Comparison of ENCODE assay signal across 8 cellular contexts in genomic region chr4:88539322-88540068, GRCh38. TPM values are rescaled to one million over a fixed set of nuclear protein-coding genes. Genes with fewer than 3 reads are reported as not detected.
A peak's percentile ranks its signal among the peaks of the same experiment; 100 is the strongest.
DNase-seq lines count a peak whose midpoint lies in the region; ATAC-seq and TF ChIP-seq lines count a peak whose summit lies in the region.
"Not testable (repeated sequence)": the region's sequence is repeated elsewhere in the genome, so short reads cannot be mapped to it uniquely, and the experiment has no call there.

No MANE protein-coding gene starts in this region.

- POLR2A ChIA-PET in Panc1 (lab: Charles Lee) = not testable (repeated sequence)
- POLR2A ChIA-PET in activated CD8-positive, alpha-beta T cell treated with anti-CD3 and anti-CD28 coated beads, Interleukin-2, amount 10 ng/mL, durations not matched to agents 7 days and 5 days (lab: Charles Lee) = interaction anchor here (0.7 kb wide), 1 partner anchor 482 kb away, joined by 3 read pairs; no protein-coding TSS in a partner anchor

- in situ Hi-C loops in Panc1 (cut with HindIII; ENCODE audit: low pct_unique_long_range_greater_than_20kb, low sequenced_read_pairs); brain microvascular endothelial cell (cut with HindIII; ENCODE audit: low pct_ligation_motif_present, low sequenced_read_pairs): not testable (repeated sequence)

- not testable (repeated sequence) for H3K36me3 ChIP-seq in CD4-positive, CD25-positive, alpha-beta regulatory T cell (ENCODE audit: control insufficient read depth, insufficient read depth, low read length); Panc1 (ENCODE audit: control insufficient read depth, insufficient read depth, low read length); brain microvascular endothelial cell (replicated peaks); left ventricle myocardium inferior; osteoblast (ENCODE audit: insufficient read depth, low read length)

- not testable (repeated sequence) for BruUV-seq in Panc1 (replicated peaks; lab: Mats Ljungman, UMichigan)

- H3K9me3 Mint-ChIP-seq in CD4-positive, CD25-positive, alpha-beta regulatory T cell; activated CD8-positive, alpha-beta T cell treated with anti-CD3 and anti-CD28 coated beads, Interleukin-2, amount 10 ng/mL, durations not matched to agents 7 days and 5 days (ENCODE audit: insufficient read depth): not testable (repeated sequence)

- not testable (repeated sequence) for H3K4me3 Mint-ChIP-seq in CD4-positive, CD25-positive, alpha-beta regulatory T cell; activated CD8-positive, alpha-beta T cell treated with anti-CD3 and anti-CD28 coated beads, Interleukin-2, amount 10 ng/mL, durations not matched to agents 7 days and 5 days

- peak overlapping the region; percentile 32 for H3K4me2 ChIP-seq in osteoblast (ENCODE audit: insufficient read depth, low read length)

- H3K4me1 Mint-ChIP-seq in CD4-positive, CD25-positive, alpha-beta regulatory T cell; activated CD8-positive, alpha-beta T cell treated with anti-CD3 and anti-CD28 coated beads, Interleukin-2, amount 10 ng/mL, durations not matched to agents 7 days and 5 days (ENCODE audit: low read depth): not testable (repeated sequence)

- DNase-seq in CD4-positive, CD25-positive, alpha-beta regulatory T cell = peak; percentile 55 to 71 (median 68)
- DNase-seq in HT-29 (ENCODE audit: low spot score) = peak; percentile 59
- DNase-seq in Panc1 (ENCODE audit: low read depth, low spot score); osteoblast (ENCODE audit: insufficient read length, low spot score, missing footprints): not testable (repeated sequence)
- DNase-seq in activated CD8-positive, alpha-beta T cell treated with anti-CD3 and anti-CD28 coated beads, Interleukin-2, amount 10 ng/mL, durations not matched to agents 7 days and 5 days = peak; percentile 77
- peak; percentile 75 for DNase-seq in brain microvascular endothelial cell
- peak; percentile 69 for DNase-seq in left ventricle myocardium inferior
- peak; percentile 35 to 59 for DNase-seq in stimulated activated CD8-positive, alpha-beta memory T cell treated with anti-CD3 and anti-CD28 coated beads, Interleukin-4, amount 100 ng/mL, for 4 hours (ENCODE audit: low read depth in 2 of 2, low spot score in 1 of 2)

- not testable (repeated sequence) for H3K27me3 ChIP-seq in CD4-positive, CD25-positive, alpha-beta regulatory T cell (ENCODE audit: control insufficient read depth, insufficient read depth, low read length); Panc1 (ENCODE audit: control insufficient read depth, insufficient read depth, low read length); brain microvascular endothelial cell (replicated peaks); left ventricle myocardium inferior (ENCODE audit: low read depth); osteoblast (ENCODE audit: insufficient read depth, low read length)

- peak overlapping the region in 2 of 3 donors; percentile 7 to 44 for H3K27ac Mint-ChIP-seq in CD4-positive, CD25-positive, alpha-beta regulatory T cell
- H3K27ac Mint-ChIP-seq in activated CD8-positive, alpha-beta T cell treated with anti-CD3 and anti-CD28 coated beads, Interleukin-2, amount 10 ng/mL, durations not matched to agents 7 days and 5 days = not testable (repeated sequence)

- CTCF ChIA-PET in Panc1 (lab: Charles Lee) = interaction anchor here (0.6 to 1.0 kb wide), 3 partner anchors 75 to 484 kb away, joined by 3 to 7 read pairs (median 3); no protein-coding TSS in a partner anchor
- CTCF ChIA-PET in activated CD8-positive, alpha-beta T cell treated with anti-CD3 and anti-CD28 coated beads, Interleukin-2, amount 10 ng/mL, durations not matched to agents 7 days and 5 days (lab: Charles Lee) = interaction anchor here (0.7 to 2.9 kb wide), 60 partner anchors 9 to 1102 kb away, joined by 3 to 54 read pairs (median 4); partner anchors contain the start of gene NAP1L5

- not testable (repeated sequence) for H3K4me3 ChIP-seq in CD4-positive, CD25-positive, alpha-beta regulatory T cell (ENCODE audit: low read depth, low read length); Panc1 (ENCODE audit: low read depth in 2 of 2, low read length in 2 of 2); brain microvascular endothelial cell (ENCODE audit: low read depth, low read length); left ventricle myocardium inferior; osteoblast (ENCODE audit: insufficient read depth, low read length)

- not testable (repeated sequence) for H3K27me3 Mint-ChIP-seq in CD4-positive, CD25-positive, alpha-beta regulatory T cell
- H3K27me3 Mint-ChIP-seq in activated CD8-positive, alpha-beta T cell treated with anti-CD3 and anti-CD28 coated beads, Interleukin-2, amount 10 ng/mL, durations not matched to agents 7 days and 5 days (ENCODE audit: low read depth) = peaks cover 21% of the 10 kb centered on the region

- H3K9me3 ChIP-seq in CD4-positive, CD25-positive, alpha-beta regulatory T cell (ENCODE audit: control insufficient read depth in 2 of 2, low read length in 2 of 2); Panc1 (ENCODE audit: control insufficient read depth, insufficient read depth, low read depth, low read length); left ventricle myocardium inferior (replicated peaks); osteoblast (ENCODE audit: low read depth, low read length): not testable (repeated sequence)

- H3K4me1 ChIP-seq in CD4-positive, CD25-positive, alpha-beta regulatory T cell (ENCODE audit: control insufficient read depth, insufficient read depth, low read length, poor library complexity, severe bottlenecking); Panc1 (ENCODE audit: control insufficient read depth, insufficient read depth, low read length); left ventricle myocardium inferior; osteoblast (ENCODE audit: insufficient read depth, low read length): not testable (repeated sequence)

- H3K27ac ChIP-seq in CD4-positive, CD25-positive, alpha-beta regulatory T cell (ENCODE audit: insufficient read depth, low read length, poor library complexity, severe bottlenecking); Panc1 (ENCODE audit: low read length); brain microvascular endothelial cell; left ventricle myocardium inferior (replicated peaks); osteoblast (ENCODE audit: low read depth, low read length): not testable (repeated sequence)

- TF ChIP-seq CTCF in Panc1 (IDR thresholded peaks at IDR 0.05) (peak; percentile 56), brain microvascular endothelial cell (IDR thresholded peaks at IDR 0.05; ENCODE audit: low read depth, low read length, missing control alignments) (peak; percentile 75), left ventricle myocardium inferior (IDR thresholded peaks at IDR 0.05; ENCODE audit: borderline replicate concordance) (peak; percentile 90), osteoblast (IDR thresholded peaks at IDR 0.05; ENCODE audit: extremely low read depth, low read depth, low read length) (peak; percentile 57)

- H4K20me1 ChIP-seq in osteoblast (ENCODE audit: insufficient read depth, low read length) = not testable (repeated sequence)

- H2AFZ ChIP-seq in osteoblast (ENCODE audit: low read length) = peak overlapping the region; percentile 77

- not testable (repeated sequence) for H3K79me2 ChIP-seq in osteoblast (ENCODE audit: insufficient read depth, low read length)

- ATAC-seq in CD4-positive, CD25-positive, alpha-beta regulatory T cell (ENCODE audit: low read depth in 2 of 2); Panc1; activated CD8-positive, alpha-beta T cell treated with anti-CD3 and anti-CD28 coated beads, Interleukin-2, amount 10 ng/mL, durations not matched to agents 7 days and 5 days: not testable (repeated sequence)

- H3K36me3 Mint-ChIP-seq in CD4-positive, CD25-positive, alpha-beta regulatory T cell; activated CD8-positive, alpha-beta T cell treated with anti-CD3 and anti-CD28 coated beads, Interleukin-2, amount 10 ng/mL, durations not matched to agents 7 days and 5 days (ENCODE audit: low read depth): not testable (repeated sequence)

- intact Hi-C loops in Panc1 (cut with micrococcal nuclease; ENCODE audit: unreplicated experiment) = loop anchor here (10.0 kb wide), 1 partner anchor 265 kb away; no protein-coding TSS in a partner anchor
- intact Hi-C loops in left ventricle myocardium inferior (cut with micrococcal nuclease) = loop anchor here (5.0 kb wide), 1 partner anchor 123 kb away; no protein-coding TSS in a partner anchor

RNA-seq across cellular contexts. Expression of gene PYURF, which starts 15.9 kb away (rescaled TPM):
- 42.6 TPM for total RNA-seq in CD4-positive, CD25-positive, alpha-beta regulatory T cell
- polyA plus RNA-seq in CD4-positive, CD25-positive, alpha-beta regulatory T cell = 100 to 1,000 TPM; 261 to 276 (median 269) TPM
- total RNA-seq in HT-29 (2014; rRNA removed; shearing (Covaris generic)) = 78.9 and 86.0 TPM in 2 replicates
- total RNA-seq in Panc1 (2021; ENCODE audit: unreplicated experiment) = 37.6 TPM
- polyA plus RNA-seq in Panc1 (2012; ENCODE audit: insufficient read length) = 47.2 TPM
- total RNA-seq in activated CD8-positive, alpha-beta T cell treated with anti-CD3 and anti-CD28 coated beads, Interleukin-2, amount 10 ng/mL, durations not matched to agents 7 days and 5 days = 10 to 100 TPM; 43.7 to 48.7 TPM
- 56.1 TPM for total RNA-seq in left ventricle myocardium inferior
- total RNA-seq in osteoblast = 55.7 and 60.1 TPM in 2 replicates

RNA-seq across cellular contexts. Expression of gene HERC3, which starts 52.8 kb away (rescaled TPM):
- total RNA-seq in CD4-positive, CD25-positive, alpha-beta regulatory T cell = 91.4 TPM
- polyA plus RNA-seq in CD4-positive, CD25-positive, alpha-beta regulatory T cell = 10 to 100 TPM; 35.4 to 60.2 (median 49.7) TPM
- total RNA-seq in HT-29 (2014; rRNA removed; shearing (Covaris generic)) = 1.8 and 5.0 TPM in 2 replicates
- total RNA-seq in Panc1 (2021; ENCODE audit: unreplicated experiment) = 1.1 TPM
- 0.39 TPM for polyA plus RNA-seq in Panc1 (2012; ENCODE audit: insufficient read length)
- total RNA-seq in activated CD8-positive, alpha-beta T cell treated with anti-CD3 and anti-CD28 coated beads, Interleukin-2, amount 10 ng/mL, durations not matched to agents 7 days and 5 days = 10 to 100 TPM; 22.7 to 26.1 TPM
- 56.8 TPM for total RNA-seq in left ventricle myocardium inferior
- total RNA-seq in osteoblast = 15.6 and 15.9 TPM in 2 replicates
